ENCODE assay signal across 1 cellular context in the genomic region with DNA sequence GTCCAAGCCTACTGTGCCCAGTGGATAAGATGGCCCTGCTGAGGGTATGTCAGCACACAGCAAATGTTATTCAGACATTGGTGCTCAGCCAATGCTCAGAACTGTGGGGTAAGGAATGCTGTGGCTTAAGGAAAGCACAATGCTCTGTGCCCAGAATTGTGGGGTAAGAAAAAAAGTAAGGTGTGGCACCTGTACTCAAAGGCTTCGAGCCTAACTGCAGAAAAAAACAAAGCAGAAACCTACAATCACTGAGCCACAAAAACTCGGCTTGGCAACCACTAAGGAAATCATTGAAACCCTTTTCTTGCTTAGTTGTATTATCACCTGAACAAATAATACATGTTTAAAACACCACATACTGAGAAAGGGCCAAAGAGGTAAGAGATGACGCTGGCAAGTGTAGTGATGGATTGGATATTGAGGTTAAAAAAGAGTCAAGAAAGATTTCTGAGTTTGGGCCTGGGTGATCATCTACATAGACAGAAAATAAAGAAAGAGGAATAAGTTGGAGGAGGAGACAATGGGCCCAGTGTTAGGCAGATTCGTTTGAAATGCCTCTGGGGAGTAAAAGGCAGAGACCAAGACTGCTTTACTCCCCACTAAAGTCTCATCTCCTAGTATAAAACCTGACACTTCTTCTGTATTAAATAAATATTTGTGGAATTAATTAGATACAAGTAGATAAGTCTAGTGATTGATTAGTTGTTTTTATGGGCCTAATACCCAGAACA.
TF ChIP-seq lines count a peak whose summit lies in the region.

No MANE protein-coding gene starts in this region.

TF ChIP-seq in GM23338, 12 proteins besides CTCF, POLR2A, EP300 and RAD21:
- TF ChIP-seq EZH2 (IDR thresholded peaks at IDR 0.05; ENCODE audit: low read depth, unreplicated experiment) (no peak), POLR2AphosphoS5 (IDR thresholded peaks at IDR 0.05; ENCODE audit: low read depth) (no peak)
